14 cellular contexts compared by ENCODE assay signal in genomic region chr10:66805610-66806009, GRCh38.
DNase-seq lines count a peak whose midpoint lies in the region; ATAC-seq and TF ChIP-seq lines count a peak whose summit lies in the region.
"Had no signal": no experiment of that assay in that cellular context is flagged by ENCODE, and none has a peak within 500 bp of the region (broad histone marks: within the 10 kb centered on the region; RNA-seq: fewer than 3 reads in every experiment).

No MANE protein-coding gene starts in this region.

- H3K4me3 ChIP-seq in adipocyte (ENCODE audit: low read length) (no peak overlapping the region), choroid plexus epithelial cell (ENCODE audit: low read depth, low read length) (no peak overlapping the region)
- H3K4me3 ChIP-seq: BLaER1 treated with 17β-estradiol and CSF1 and Interleukin-3, amounts not matched to agents 10 nM and 100 nM had no signal

- peaks cover 2% of the 10 kb centered on the region for H3K36me3 Mint-ChIP-seq in osteocyte (ENCODE audit: unreplicated experiment)
- H3K36me3 Mint-ChIP-seq: CD8-positive, alpha-beta T cell had no signal

- H3K27ac Mint-ChIP-seq in osteocyte (ENCODE audit: unreplicated experiment) = peak overlapping the region; percentile 86
- H3K27ac Mint-ChIP-seq: B cell; CD8-positive, alpha-beta T cell; H9 had no signal

- H3K4me1 Mint-ChIP-seq in osteocyte (ENCODE audit: unreplicated experiment) = peaks cover 36% of the 10 kb centered on the region
- H3K4me1 Mint-ChIP-seq: B cell had no signal

- H3K9me3 ChIP-seq in adipocyte (ENCODE audit: control insufficient read depth, low read length) = no peaks in the 10 kb centered on the region

- no peak overlapping the region for H3K9ac ChIP-seq in adipocyte (ENCODE audit: low read length)
- H3K9ac ChIP-seq: BLaER1 treated with 17β-estradiol and CSF1 and Interleukin-3, amounts not matched to agents 10 nM and 100 nM had no signal

- no peak for ATAC-seq in GM19463 (IDR thresholded peaks at IDR 0.05; ENCODE audit: unreplicated experiment)
- ATAC-seq in HG02588 (IDR thresholded peaks at IDR 0.05; ENCODE audit: unreplicated experiment) = no peak
- ATAC-seq in stimulated activated naive CD8-positive, alpha-beta T cell treated with anti-CD3 and anti-CD28 coated beads, Interleukin-15, Interleukin-2, amounts not matched to agents 100 U/mL and 50 U/mL, for 24 hours = no peak
- ATAC-seq: CD8-positive, alpha-beta T cell had no signal

- H3K4me3 Mint-ChIP-seq in osteocyte (ENCODE audit: unreplicated experiment) = peak overlapping the region; percentile 28
- H3K4me3 Mint-ChIP-seq: B cell; CD8-positive, alpha-beta T cell; H9 had no signal

- TF ChIP-seq CTCF in choroid plexus epithelial cell (conservative IDR thresholded peaks at IDR 0.05; ENCODE audit: low read depth, low read length) (no peak), osteocyte (IDR thresholded peaks at IDR 0.05) (no peak)

- no peaks in the 10 kb centered on the region for H3K27me3 Mint-ChIP-seq in osteocyte (ENCODE audit: unreplicated experiment)
- H3K27me3 Mint-ChIP-seq: B cell had no signal

- peaks cover 3% of the 10 kb centered on the region for H3K4me1 ChIP-seq in adipocyte (ENCODE audit: control insufficient read depth, insufficient read depth, low read length)

- H3K36me3 ChIP-seq in adipocyte (ENCODE audit: control insufficient read depth, insufficient read depth, low read length, severe bottlenecking) = no peaks in the 10 kb centered on the region
- H3K36me3 ChIP-seq: BLaER1 treated with 17β-estradiol and CSF1 and Interleukin-3, amounts not matched to agents 10 nM and 100 nM had no signal

- DNase-seq in adipocyte (ENCODE audit: low read depth) (peak; percentile 63), choroid plexus epithelial cell (ENCODE audit: low read depth) (peak; percentile 33), osteocyte (ENCODE audit: extremely low spot score, unreplicated experiment) (no peak), DMS53 treated with DMSO at 0.1 percent for 48 hours (lab: John Stamatoyannopoulos, UW; ENCODE audit: unreplicated experiment) (no peak)
- DNase-seq in stimulated activated naive CD8-positive, alpha-beta T cell treated with anti-CD3 and anti-CD28 coated beads, Interleukin-15, Interleukin-2, amounts not matched to agents 100 U/mL and 50 U/mL, for 24 hours = no peak
- DNase-seq: CD8-positive, alpha-beta T cell; DMS 273 treated with DMSO at 0.1 percent for 48 hours; DMS53; GDM1; H9 had no signal

- H3K9me3 Mint-ChIP-seq in osteocyte (ENCODE audit: unreplicated experiment) = peaks cover 7% of the 10 kb centered on the region

- H3K27me3 ChIP-seq in adipocyte (replicated peaks; ENCODE audit: control insufficient read depth, insufficient read depth, low read length) = no peaks in the 10 kb centered on the region
- H3K27me3 ChIP-seq: BLaER1 treated with 17β-estradiol and CSF1 and Interleukin-3, amounts not matched to agents 10 nM and 100 nM had no signal

Comparison
In these comparisons a context has a peak if more than half of its experiments do, and no peak if none do; other contexts are left out.
1. DNase-seq: peak in adipocyte (single experiment) and choroid plexus epithelial cell (single experiment); none in osteocyte (single experiment), DMS53 treated with DMSO at 0.1 percent for 48 hours (single experiment) and stimulated activated naive CD8-positive, alpha-beta T cell treated with anti-CD3 and anti-CD28 coated beads, Interleukin-15, Interleukin-2, amounts not matched to agents 100 U/mL and 50 U/mL, for 24 hours (single experiment).